1 cellular context compared by ENCODE assay signal in the genomic region with DNA sequence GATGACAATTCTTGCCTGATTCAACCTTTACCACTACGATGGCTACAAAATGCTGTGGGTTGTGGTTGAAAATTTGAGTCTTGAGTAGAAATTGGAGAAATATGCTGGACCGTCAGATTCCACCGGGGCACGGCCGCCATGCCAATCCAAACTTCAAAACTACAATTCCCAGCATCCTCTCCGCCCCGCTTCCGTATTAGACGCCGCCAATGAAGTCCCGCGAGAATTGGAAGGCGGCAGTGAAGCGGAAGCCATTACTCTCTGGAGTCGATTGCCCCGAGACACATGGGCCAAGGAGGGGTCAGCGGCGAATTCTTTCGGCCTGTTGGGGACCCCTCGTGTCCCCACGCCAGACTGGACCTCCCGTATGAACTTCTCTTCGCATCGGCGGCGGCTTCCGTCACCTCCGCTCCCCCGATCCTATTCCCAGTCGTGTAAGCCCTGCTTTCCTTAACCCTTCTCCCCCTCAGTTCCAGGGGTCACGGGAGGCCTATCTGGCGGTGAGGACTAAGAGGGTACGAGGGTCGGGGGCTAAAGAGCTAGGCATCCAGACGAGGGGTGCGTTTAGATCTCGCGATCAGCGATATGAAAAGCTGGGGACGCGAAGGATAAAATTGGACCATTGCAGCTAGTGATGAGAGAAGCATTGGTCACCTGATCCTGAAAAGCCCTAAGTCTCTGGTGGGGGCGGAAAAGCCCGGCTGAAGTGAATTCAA.
TF ChIP-seq lines count a peak whose summit lies in the region.

TSS of gene ZNF317 (plus strand) at position 239 of the 716 bp plus-strand sequence. CDS start 15,620 bp downstream, outside the sequence.

TF ChIP-seq in GM12878, 131 proteins besides CTCF, POLR2A, EP300 and RAD21 (continued from another document and continues in another):
- TF ChIP-seq RELB (IDR thresholded peaks at IDR 0.05; ENCODE audit: low read depth) (0 out of 2 replicates have a peak, but pooled peaks have one; percentile 58), FOXK2 (IDR thresholded peaks at IDR 0.05) (peak; percentile 82), MEF2A (IDR thresholded peaks at IDR 0.05; ENCODE audit: insufficient read depth, low read depth, low read length) (no peak), CHD2 (IDR thresholded peaks at IDR 0.05; ENCODE audit: borderline replicate concordance, low read depth, low read length) (peak; percentile 99), IKZF1 (conservative IDR thresholded peaks at IDR 0.05) (peak; percentile 82), MYC (IDR thresholded peaks at IDR 0.05; ENCODE audit: insufficient read depth, insufficient read length, insufficient replicate concordance, low read length, severe bottlenecking) (peak; percentile 27), RBBP5 (conservative IDR thresholded peaks at IDR 0.05) (0 out of 2 replicates have a peak, but pooled peaks have one; percentile 74), CHD4 (IDR thresholded peaks at IDR 0.05) (no peak), BHLHE40 (IDR thresholded peaks at IDR 0.05; ENCODE audit: borderline replicate concordance in 1 of 2, low read depth in 2 of 2, low read length in 1 of 2) (peak in 1 of 2 experiments; percentile 58; a peak in 2 of 4 replicates), RUNX3 (IDR thresholded peaks at IDR 0.05; ENCODE audit: low read length) (no peak; the same call in none of the 2 replicates), SUPT20H (IDR thresholded peaks at IDR 0.05; ENCODE audit: borderline replicate concordance, control insufficient read depth, low read depth, low read length) (no peak), NR2C2 (IDR thresholded peaks at IDR 0.05; ENCODE audit: borderline replicate concordance, control insufficient read depth, insufficient read length, low read depth) (no peak), CREB1 (IDR thresholded peaks at IDR 0.05; ENCODE audit: low read depth) (peak; percentile 84), FOXM1 (IDR thresholded peaks at IDR 0.05; ENCODE audit: low read depth, low read length) (no peak), MXI1 (IDR thresholded peaks at IDR 0.05; ENCODE audit: low read depth, low read length) (peak; percentile 71), SMAD5 (IDR thresholded peaks at IDR 0.05; ENCODE audit: low read depth) (peak; percentile 77), TAF1 (IDR thresholded peaks at IDR 0.05; ENCODE audit: borderline replicate concordance, low read depth, low read length) (peak; percentile 86), YY1 (IDR thresholded peaks at IDR 0.05; ENCODE audit: low read depth, low read length) (peak; percentile 98), IRF5 (IDR thresholded peaks at IDR 0.05; ENCODE audit: borderline replicate concordance) (peak; percentile 80), DPF2 (IDR thresholded peaks at IDR 0.05) (no peak), PAX8 (IDR thresholded peaks at IDR 0.05) (no peak), RELA (IDR thresholded peaks at IDR 0.05; ENCODE audit: borderline replicate concordance, partially characterized antibody) (peak; percentile 84), E2F4 (IDR thresholded peaks at IDR 0.05; ENCODE audit: low read depth, low read length) (no peak), MTA2 (IDR thresholded peaks at IDR 0.05; ENCODE audit: low read depth) (peak; percentile 33; the same call in 1 of the 2 replicates), RAD51 (IDR thresholded peaks at IDR 0.05) (peak; percentile 83), NFXL1 (IDR thresholded peaks at IDR 0.05; ENCODE audit: borderline replicate concordance) (no peak), ZBTB40 (IDR thresholded peaks at IDR 0.05; ENCODE audit: borderline replicate concordance) (peak; percentile 82; the same call in 1 of the 2 replicates), BACH1 (IDR thresholded peaks at IDR 0.05; ENCODE audit: borderline replicate concordance) (peak; percentile 24; the same call in 1 of the 2 replicates), BCL3 (IDR thresholded peaks at IDR 0.05; ENCODE audit: borderline replicate concordance, insufficient read depth, low read depth, low read length, poor library complexity, severe bottlenecking) (no peak), STAT1 (conservative IDR thresholded peaks at IDR 0.05) (peak; percentile 86; the same call in 1 of the 2 replicates), BRCA1 (IDR thresholded peaks at IDR 0.05; ENCODE audit: low read depth, low read length) (peak; percentile 89), SMAD1 (IDR thresholded peaks at IDR 0.05; ENCODE audit: low read depth, partially characterized antibody) (peak; percentile 61), PBX3 (IDR thresholded peaks at IDR 0.05; ENCODE audit: insufficient replicate concordance, low read depth, low read length) (peak; percentile 18), PKNOX1 (IDR thresholded peaks at IDR 0.05) (peak; percentile 77)
- TF ChIP-seq, protein P1, sequence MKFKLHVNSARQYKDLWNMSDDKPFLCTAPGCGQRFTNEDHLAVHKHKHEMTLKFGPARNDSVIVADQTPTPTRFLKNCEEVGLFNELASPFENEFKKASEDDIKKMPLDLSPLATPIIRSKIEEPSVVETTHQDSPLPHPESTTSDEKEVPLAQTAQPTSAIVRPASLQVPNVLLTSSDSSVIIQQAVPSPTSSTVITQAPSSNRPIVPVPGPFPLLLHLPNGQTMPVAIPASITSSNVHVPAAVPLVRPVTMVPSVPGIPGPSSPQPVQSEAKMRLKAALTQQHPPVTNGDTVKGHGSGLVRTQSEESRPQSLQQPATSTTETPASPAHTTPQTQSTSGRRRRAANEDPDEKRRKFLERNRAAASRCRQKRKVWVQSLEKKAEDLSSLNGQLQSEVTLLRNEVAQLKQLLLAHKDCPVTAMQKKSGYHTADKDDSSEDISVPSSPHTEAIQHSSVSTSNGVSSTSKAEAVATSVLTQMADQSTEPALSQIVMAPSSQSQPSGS (IDR thresholded peaks at IDR 0.05; ENCODE audit: low read length): no peak
- TF ChIP-seq, protein P2, sequence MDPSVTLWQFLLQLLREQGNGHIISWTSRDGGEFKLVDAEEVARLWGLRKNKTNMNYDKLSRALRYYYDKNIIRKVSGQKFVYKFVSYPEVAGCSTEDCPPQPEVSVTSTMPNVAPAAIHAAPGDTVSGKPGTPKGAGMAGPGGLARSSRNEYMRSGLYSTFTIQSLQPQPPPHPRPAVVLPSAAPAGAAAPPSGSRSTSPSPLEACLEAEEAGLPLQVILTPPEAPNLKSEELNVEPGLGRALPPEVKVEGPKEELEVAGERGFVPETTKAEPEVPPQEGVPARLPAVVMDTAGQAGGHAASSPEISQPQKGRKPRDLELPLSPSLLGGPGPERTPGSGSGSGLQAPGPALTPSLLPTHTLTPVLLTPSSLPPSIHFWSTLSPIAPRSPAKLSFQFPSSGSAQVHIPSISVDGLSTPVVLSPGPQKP (IDR thresholded peaks at IDR 0.05; ENCODE audit: low read depth, low read length): peak; percentile 79
- TF ChIP-seq, protein P3, sequence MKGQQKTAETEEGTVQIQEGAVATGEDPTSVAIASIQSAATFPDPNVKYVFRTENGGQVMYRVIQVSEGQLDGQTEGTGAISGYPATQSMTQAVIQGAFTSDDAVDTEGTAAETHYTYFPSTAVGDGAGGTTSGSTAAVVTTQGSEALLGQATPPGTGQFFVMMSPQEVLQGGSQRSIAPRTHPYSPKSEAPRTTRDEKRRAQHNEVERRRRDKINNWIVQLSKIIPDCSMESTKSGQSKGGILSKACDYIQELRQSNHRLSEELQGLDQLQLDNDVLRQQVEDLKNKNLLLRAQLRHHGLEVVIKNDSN (IDR thresholded peaks at IDR 0.05; ENCODE audit: borderline replicate concordance, extremely low read length, insufficient read depth, low read depth, low read length): peak; percentile 21
